ENCODE assay signal across 1 cellular context in genomic region chrX:1489354-1489753, GRCh38.
A peak's percentile ranks its signal among the peaks of the same experiment; 100 is the strongest.
TF ChIP-seq lines count a peak whose summit lies in the region.

No MANE protein-coding gene starts in this region.

TF ChIP-seq in GM12878, 131 proteins besides CTCF, POLR2A, EP300 and RAD21:
- TF ChIP-seq ZNF24 (IDR thresholded peaks at IDR 0.05) = peak; percentile 95
